Comparison of ENCODE assay signal across 18 cellular contexts in genomic region chr11:57461841-57462489, GRCh38. TPM values are rescaled to one million over a fixed set of nuclear protein-coding genes. Genes with fewer than 3 reads are reported as not detected.
DNase-seq lines count a peak whose midpoint lies in the region; ATAC-seq, FAIRE-seq and TF ChIP-seq lines count a peak whose summit lies in the region.
"Had no signal": no experiment of that assay in that cellular context is flagged by ENCODE, and none has a peak within 500 bp of the region (broad histone marks: within the 10 kb centered on the region; RNA-seq: fewer than 3 reads in every experiment).

No MANE protein-coding gene starts in this region.

- peaks cover 41% of the 10 kb centered on the region for H3K4me1 ChIP-seq in left ventricle myocardium inferior
- H3K4me1 ChIP-seq in aorta (ENCODE audit: control insufficient read depth in 1 of 2, insufficient read depth in 2 of 2, low read length in 2 of 2): no peaks in the 10 kb centered on the region

- H3K36me3 Mint-ChIP-seq in activated B cell treated with CpG ODN at 0.5 μM for 24 hours (ENCODE audit: low read depth): no peaks in the 10 kb centered on the region

- peak overlapping the region; percentile 41 for H3K4me3 Mint-ChIP-seq in activated B cell treated with CpG ODN at 0.5 μM for 24 hours

- H3K4me3 ChIP-seq in left ventricle myocardium inferior: peak overlapping the region; percentile 65
- no peak overlapping the region for H3K4me3 ChIP-seq in aorta (ENCODE audit: low read length in 2 of 2)
- H3K4me3 ChIP-seq: body of pancreas, smooth muscle cell had no signal

- 71 to 72% methylated on average over 16 of the region's 16 CpGs for WGBS in aorta, 2 donors

- FAIRE-seq in RCC 7860 (lab: Jason Lieb, UNC): no peak
- FAIRE-seq: pancreas had no signal

- H3K36me3 ChIP-seq in left ventricle myocardium inferior (no peaks in the 10 kb centered on the region), aorta (ENCODE audit: control insufficient read depth in 1 of 2, insufficient read depth in 2 of 2, low read length in 1 of 2) (no peaks in the 10 kb centered on the region)
- H3K36me3 ChIP-seq: pancreas had no signal

- intact Hi-C loops in left ventricle myocardium inferior (cut with micrococcal nuclease): no loop called here
- intact Hi-C loops in cardiac septum (cut with DNase I): no loop called here
- intact Hi-C loops in activated B cell treated with CpG ODN at 0.5 μM for 24 hours (cut with micrococcal nuclease): no loop called here
- intact Hi-C loops in aorta (cut with DNase I): no loop called here

- TF ChIP-seq CTCF in left ventricle myocardium inferior (IDR thresholded peaks at IDR 0.05; ENCODE audit: borderline replicate concordance) (no peak), activated B cell treated with CpG ODN at 0.5 μM for 24 hours (IDR thresholded peaks at IDR 0.05) (no peak)

- no peak overlapping the region for H3K27ac ChIP-seq in left ventricle myocardium inferior (replicated peaks)
- H3K27ac ChIP-seq in aorta (ENCODE audit: low read depth in 1 of 2, low read length in 2 of 2): no peak overlapping the region
- H3K27ac ChIP-seq: body of pancreas, pancreas had no signal

- ATAC-seq in activated B cell treated with CpG ODN at 0.5 μM for 24 hours (ENCODE audit: low read depth) (no peak), GM21529 (IDR thresholded peaks at IDR 0.05; ENCODE audit: unreplicated experiment) (no peak), aorta (ENCODE audit: low FRiP score) (no peak)
- ATAC-seq: body of pancreas, pancreas had no signal

- DNase-seq in left ventricle myocardium inferior: no peak
- DNase-seq in cardiac septum (ENCODE audit: low spot score): no peak
- DNase-seq in activated B cell treated with CpG ODN at 0.5 μM for 24 hours: no peak
- DNase-seq in islet precursor cell: peak; percentile 29
- DNase-seq in retina: peak; percentile 23
- DNase-seq in aorta: no peak
- no peak for DNase-seq in RCC 7860 (ENCODE audit: low spot score)
- DNase-seq: activated CD4-positive, alpha-beta T cell treated with anti-CD3 and anti-CD28 coated beads, Interleukin-2, amount 50 U/mL, for 4 hours; activated effector memory CD4-positive, alpha-beta T cell treated with anti-CD3 and anti-CD28 coated beads, Interleukin-2, amount 50 U/mL, for 16 hours; body of pancreas; hypothalamus; IMR-90; NCI-H1092 treated with DMSO at 0.1 percent for 48 hours; pancreas; Right ventricle myocardium superior; stimulated activated naive CD4-positive, alpha-beta T cell treated with Interleukin-2 at 50 U/mL for 16 hours had no signal

- H3K9me3 ChIP-seq in left ventricle myocardium inferior (replicated peaks): no peaks in the 10 kb centered on the region
- no peaks in the 10 kb centered on the region for H3K9me3 ChIP-seq in aorta (ENCODE audit: control insufficient read depth, low read length)
- H3K9me3 ChIP-seq: body of pancreas, pancreas had no signal

- POLR2A ChIA-PET in activated B cell treated with CpG ODN at 0.5 μM for 24 hours (lab: Charles Lee): no interaction called here

- no peak overlapping the region for H3K27ac Mint-ChIP-seq in activated B cell treated with CpG ODN at 0.5 μM for 24 hours

- H3K9me3 Mint-ChIP-seq in activated B cell treated with CpG ODN at 0.5 μM for 24 hours: no peaks in the 10 kb centered on the region

- CTCF ChIA-PET in activated B cell treated with CpG ODN at 0.5 μM for 24 hours (lab: Charles Lee): interaction anchor here (2.1 to 7.2 kb wide), 2 partner anchors 22 to 66 kb away, joined by 6 to 224 read pairs; partner anchors contain the start of gene TIMM10

- peaks cover 81% of the 10 kb centered on the region for H3K27me3 ChIP-seq in left ventricle myocardium inferior (ENCODE audit: low read depth)
- H3K27me3 ChIP-seq in aorta (ENCODE audit: control insufficient read depth in 1 of 2, insufficient read depth in 2 of 2, low read length in 1 of 2): no peaks in the 10 kb centered on the region
- H3K27me3 ChIP-seq: body of pancreas, pancreas had no signal

- H3K4me1 Mint-ChIP-seq in activated B cell treated with CpG ODN at 0.5 μM for 24 hours: peaks cover 27% of the 10 kb centered on the region

- H3K27me3 Mint-ChIP-seq in activated B cell treated with CpG ODN at 0.5 μM for 24 hours: peaks cover 22% of the 10 kb centered on the region

RNA-seq across cellular contexts. Expression of gene RTN4RL2, which starts 1.6 kb away (rescaled TPM):
- total RNA-seq in left ventricle myocardium inferior (1.3 TPM), cardiac septum (0.73 TPM), activated B cell treated with CpG ODN at 0.5 μM for 24 hours (0.13 and 0.24 TPM in 2 replicates), aorta (1 to 10 TPM; 1.1 to 4.3 TPM)
- polyA plus RNA-seq in aorta: under 1 TPM in 1 of 2 donors, not detected in 1; 0.20 TPM
- total RNA-seq: IMR-90, smooth muscle cell had no signal

RNA-seq across cellular contexts. Expression of gene SLC43A3, which starts 35.0 kb away (rescaled TPM):
- total RNA-seq in left ventricle myocardium inferior (21.0 TPM), cardiac septum (26.7 TPM), activated B cell treated with CpG ODN at 0.5 μM for 24 hours (213 and 237 TPM in 2 replicates), aorta (10 to 100 TPM; 59.7 to 97.8 TPM)
- 10 to 100 TPM; 28.0 to 30.4 TPM for polyA plus RNA-seq in aorta

RNA-seq across cellular contexts. Expression of gene SLC43A1, which starts 53.5 kb away (rescaled TPM):
- total RNA-seq in left ventricle myocardium inferior (4.3 TPM), cardiac septum (2.0 TPM), activated B cell treated with CpG ODN at 0.5 μM for 24 hours (11.1 and 12.8 TPM in 2 replicates), aorta (10 to 100 TPM in 1 of 2 donors, 1 to 10 TPM in 1; 7.6 to 15.8 TPM)
- 10 to 100 TPM in 1 of 2 donors, 1 to 10 TPM in 1; 8.6 to 19.6 TPM for polyA plus RNA-seq in aorta

Comparison
In these comparisons a context has a peak if more than half of its experiments do, and no peak if none do; other contexts are left out.
1. DNase-seq: peak in islet precursor cell (single experiment) and retina (single experiment); none in left ventricle myocardium inferior (single experiment), cardiac septum (single experiment), activated B cell treated with CpG ODN at 0.5 μM for 24 hours (single experiment), aorta (0 of 2) and RCC 7860 (single experiment).